8 cellular contexts compared by ENCODE assay signal in the genomic region with DNA sequence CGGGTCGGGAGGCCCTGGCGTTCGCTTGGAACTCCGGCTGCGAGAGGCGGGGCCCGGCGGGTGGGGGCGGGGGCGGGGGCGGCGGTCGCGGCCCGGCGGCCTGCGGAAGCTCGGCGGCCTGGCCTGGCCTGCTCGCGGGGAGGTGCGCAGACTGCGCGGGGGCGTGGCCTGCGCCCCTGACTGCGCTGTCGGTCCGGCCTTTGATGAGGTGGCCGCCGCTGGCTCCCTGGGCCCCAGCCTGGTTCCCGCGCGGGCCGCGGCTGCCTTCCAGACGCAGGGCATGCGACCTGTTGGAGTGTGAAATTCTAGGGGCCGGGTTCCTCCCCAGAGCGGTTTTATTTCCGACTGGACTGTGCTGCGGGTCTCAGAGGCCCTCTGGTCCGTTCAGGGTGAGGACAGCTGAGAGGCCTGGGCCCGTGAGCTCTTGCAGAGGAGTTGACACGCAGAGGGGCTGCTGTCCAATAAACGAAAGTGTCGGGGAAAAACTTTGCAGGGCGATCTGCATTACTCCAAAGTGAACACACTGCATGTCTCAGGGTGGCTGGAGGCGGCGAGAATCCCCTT. TPM values are rescaled to one million over a fixed set of nuclear protein-coding genes. Genes with fewer than 3 reads are reported as not detected.
DNase-seq lines count a peak whose midpoint lies in the region; TF ChIP-seq lines count a peak whose summit lies in the region.

No MANE protein-coding gene starts in this region.

- H3F3A ChIP-seq in GM23248 (ENCODE audit: insufficient read depth): peaks cover 26% of the 10 kb centered on the region

- no peaks in the 10 kb centered on the region for H3K9me2 ChIP-seq in GM23248 (ENCODE audit: insufficient read depth)

- peak overlapping the region; percentile 91 for H2AFZ ChIP-seq in GM23248

- H3K9me3 ChIP-seq in GM23248 (ENCODE audit: low read depth): no peaks in the 10 kb centered on the region
- no peaks in the 10 kb centered on the region for H3K9me3 ChIP-seq in KOPT-K1 (ENCODE audit: insufficient read depth, low read length, poor library complexity, severe bottlenecking)
- H3K9me3 ChIP-seq in right atrium auricular region: no peaks in the 10 kb centered on the region
- no peaks in the 10 kb centered on the region for H3K9me3 ChIP-seq in vagina

- peak; percentile 34 for DNase-seq in GM04503 (ENCODE audit: low read depth)
- peak; percentile 96 for DNase-seq in GM23248
- peak; percentile 92 for DNase-seq in SW480 (ENCODE audit: low spot score)
- DNase-seq in right atrium auricular region (ENCODE audit: low spot score): peak; percentile 76
- peak; percentile 51 for DNase-seq in pulmonary artery endothelial cell (ENCODE audit: low read depth, low spot score)
- no peak for DNase-seq in vagina (ENCODE audit: extremely low spot score in 2 of 2)

- peak overlapping the region; percentile 100 for H3K4me2 ChIP-seq in GM23248 (ENCODE audit: unreplicated experiment)

- in situ Hi-C loops in GM23248 (cut with MboI): no loop called here

- 1% methylated on average over 24 to 51 of the region's 51 CpGs for WGBS in GM23248 (ENCODE audit: low coverage in 1 of 2, low lambda C conversion rate in 2 of 2, missing lambda C conversion rate in 2 of 2), 2 experiments

- peaks cover 12% of the 10 kb centered on the region for H4K20me1 ChIP-seq in GM23248 (ENCODE audit: insufficient read depth)

- peak overlapping the region; percentile 90 for H3K27ac ChIP-seq in GM23248
- peak overlapping the region; percentile 88 for H3K27ac ChIP-seq in KOPT-K1 (ENCODE audit: low read depth, low read length, poor library complexity, severe bottlenecking)
- peak overlapping the region; percentile 84 for H3K27ac ChIP-seq in angular gyrus (ENCODE audit: low read depth, low read length)
- H3K27ac ChIP-seq in right atrium auricular region: peak overlapping the region; percentile 99
- H3K27ac ChIP-seq in vagina: peak overlapping the region; percentile 99

- no peak for TF ChIP-seq POLR2A in vagina (IDR thresholded peaks at IDR 0.05)

- H3K9ac ChIP-seq in GM23248: peak overlapping the region; percentile 93

- H3K4me3 ChIP-seq in GM23248 (peak overlapping the region; percentile 91), right atrium auricular region (peak overlapping the region; percentile 98 to 99), vagina (peak overlapping the region; percentile 94 to 99)

- intact Hi-C loops in vagina (cut with DNase I): no loop called here

- peaks cover 50% of the 10 kb centered on the region for H3K79me2 ChIP-seq in GM23248 (ENCODE audit: insufficient read depth)

- H3K36me3 ChIP-seq in GM23248 (ENCODE audit: low read depth): peaks cover 10% of the 10 kb centered on the region; the same call in 1 of the 2 replicates
- peaks cover 22% of the 10 kb centered on the region for H3K36me3 ChIP-seq in KOPT-K1 (ENCODE audit: insufficient read depth, low read length)
- peaks cover 11% of the 10 kb centered on the region for H3K36me3 ChIP-seq in right atrium auricular region
- H3K36me3 ChIP-seq in vagina: peaks cover 0 to 12% of the 10 kb centered on the region in 2 donors

- H3K4me1 ChIP-seq in GM23248 (ENCODE audit: insufficient read depth): peaks cover 24% of the 10 kb centered on the region
- peaks cover 0 to 40% of the 10 kb centered on the region in 2 donors for H3K4me1 ChIP-seq in right atrium auricular region
- H3K4me1 ChIP-seq in vagina: peaks cover 39% of the 10 kb centered on the region

- H3K27me3 ChIP-seq in GM23248 (replicated peaks; ENCODE audit: insufficient read depth): no peaks in the 10 kb centered on the region
- no peaks in the 10 kb centered on the region for H3K27me3 ChIP-seq in right atrium auricular region
- no peaks in the 10 kb centered on the region for H3K27me3 ChIP-seq in vagina

- TF ChIP-seq CTCF in right atrium auricular region (IDR thresholded peaks at IDR 0.05) (no peak), vagina (IDR thresholded peaks at IDR 0.05) (no peak)

RNA-seq across cellular contexts. Expression of gene NRBP1, which starts 0.6 kb away (rescaled TPM):
- total RNA-seq in GM23248 (2014; rRNA removed; shearing (Covaris generic)): 145 and 165 TPM in 2 replicates
- polyA plus RNA-seq in GM23248 (2016; fragmentation: Nextera tagmentation; extraction: Ambion mirVana): 201 and 219 TPM in 2 replicates
- 10 to 100 TPM; 36.5 to 50.4 TPM for total RNA-seq in right atrium auricular region
- 122 and 137 TPM in 2 replicates for total RNA-seq in pulmonary artery endothelial cell
- total RNA-seq in vagina: 62.6 TPM

RNA-seq across cellular contexts. Expression of gene KRTCAP3, which starts 13.1 kb away (rescaled TPM):
- not detected in 2 replicates for total RNA-seq in GM23248 (2014; rRNA removed; shearing (Covaris generic))
- 0.56 and 0.67 TPM in 2 replicates for polyA plus RNA-seq in GM23248 (2016; fragmentation: Nextera tagmentation; extraction: Ambion mirVana)
- 1 to 10 TPM in 1 of 2 donors, not detected in 1; 1.2 TPM for total RNA-seq in right atrium auricular region
- not detected in 2 replicates for total RNA-seq in pulmonary artery endothelial cell
- total RNA-seq in vagina: 3.9 TPM

RNA-seq across cellular contexts. Expression of gene PPM1G, which starts 19.7 kb away (rescaled TPM):
- 75.1 and 81.5 TPM in 2 replicates for total RNA-seq in GM23248 (2014; rRNA removed; shearing (Covaris generic))
- 72.4 and 72.7 TPM in 2 replicates for polyA plus RNA-seq in GM23248 (2016; fragmentation: Nextera tagmentation; extraction: Ambion mirVana)
- 10 to 100 TPM; 37.7 to 42.4 TPM for total RNA-seq in right atrium auricular region
- total RNA-seq in pulmonary artery endothelial cell: 174 and 225 TPM in 2 replicates
- total RNA-seq in vagina: 45.4 TPM

RNA-seq across cellular contexts. Expression of gene ZNF513, which starts 48.5 kb away (rescaled TPM):
- 6.7 and 9.5 TPM in 2 replicates for total RNA-seq in GM23248 (2014; rRNA removed; shearing (Covaris generic))
- polyA plus RNA-seq in GM23248 (2016; fragmentation: Nextera tagmentation; extraction: Ambion mirVana): 6.0 and 6.6 TPM in 2 replicates
- total RNA-seq in right atrium auricular region (1 to 10 TPM; 4.7 to 6.2 TPM), pulmonary artery endothelial cell (8.9 and 9.5 TPM in 2 replicates), vagina (17.4 TPM)

RNA-seq across cellular contexts. Expression of gene SNX17, which starts 58.6 kb away (rescaled TPM):
- 163 and 193 TPM in 2 replicates for total RNA-seq in GM23248 (2014; rRNA removed; shearing (Covaris generic))
- 173 and 183 TPM in 2 replicates for polyA plus RNA-seq in GM23248 (2016; fragmentation: Nextera tagmentation; extraction: Ambion mirVana)
- total RNA-seq in right atrium auricular region: 10 to 100 TPM; 66.0 to 69.3 TPM
- total RNA-seq in pulmonary artery endothelial cell: 142 and 184 TPM in 2 replicates
- total RNA-seq in vagina: 99.2 TPM

Comparison
In these comparisons a context has a peak if more than half of its experiments do, and no peak if none do; other contexts are left out.
1. DNase-seq: peak in GM04503 (single experiment), GM23248 (single experiment), SW480 (single experiment), right atrium auricular region (single experiment) and pulmonary artery endothelial cell (single experiment); none in vagina (0 of 2).
2. Peak in every context shown above with its lines, with median percentiles within 50 percentile points of each other: H3K27ac ChIP-seq and H3K4me3 ChIP-seq.